Comparison of ENCODE assay signal across 8 cellular contexts in the genomic region with DNA sequence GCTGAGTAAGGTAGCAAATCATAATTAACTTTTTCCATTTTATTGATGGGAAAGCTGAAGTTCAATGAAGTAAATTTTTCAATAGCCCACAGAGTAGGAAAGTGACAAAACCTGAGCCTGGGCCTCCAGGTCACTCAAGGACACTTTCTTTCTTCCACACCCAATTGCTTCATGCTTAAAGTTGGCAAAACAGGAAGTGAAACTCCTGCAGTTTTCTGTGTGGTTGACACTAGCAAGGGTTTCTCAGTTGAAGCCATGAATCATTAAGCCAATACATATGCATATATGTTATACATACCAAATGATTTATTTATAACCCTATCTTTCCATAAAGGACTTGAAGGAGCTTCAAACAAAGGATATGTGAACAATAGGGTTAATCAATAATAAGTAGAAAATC. TPM values are rescaled to one million over a fixed set of nuclear protein-coding genes. Genes with fewer than 3 reads are reported as not detected.
DNase-seq lines count a peak whose midpoint lies in the region; ATAC-seq and TF ChIP-seq lines count a peak whose summit lies in the region.

No MANE protein-coding gene starts in this region.

- peaks cover 14% of the 10 kb centered on the region for H3K36me3 ChIP-seq in lower lobe of right lung
- H3K36me3 ChIP-seq in CD4-positive, alpha-beta memory T cell (ENCODE audit: insufficient read depth, low read length): no peaks in the 10 kb centered on the region

- no peaks in the 10 kb centered on the region for H3K27me3 ChIP-seq in lower lobe of right lung (ENCODE audit: low read depth)
- H3K27me3 ChIP-seq in CD4-positive, alpha-beta memory T cell (ENCODE audit: insufficient read depth, low read length): no peaks in the 10 kb centered on the region

- H3K4me3 Mint-ChIP-seq in CD4-positive, alpha-beta memory T cell: no peak overlapping the region

- peaks cover 64% of the 10 kb centered on the region for H3K4me1 ChIP-seq in lower lobe of right lung
- H3K4me1 ChIP-seq in CD4-positive, alpha-beta memory T cell (ENCODE audit: insufficient read depth, low read length): no peaks in the 10 kb centered on the region

- peaks cover 0 to 2% of the 10 kb centered on the region in 2 donors for H3K27me3 Mint-ChIP-seq in CD4-positive, alpha-beta memory T cell

- peaks cover 0 to 2% (median 0%) of the 10 kb centered on the region in 8 donors for H3K9me3 Mint-ChIP-seq in CD4-positive, alpha-beta memory T cell

- intact Hi-C loops in lower lobe of right lung (cut with DNase I): no loop called here
- intact Hi-C loops in CD4-positive, alpha-beta memory T cell (cut with micrococcal nuclease): no loop called here

- H3K4me3 ChIP-seq in lower lobe of right lung: no peak overlapping the region
- no peak overlapping the region for H3K4me3 ChIP-seq in CD4-positive, alpha-beta memory T cell (ENCODE audit: low read length in 2 of 2)

- ATAC-seq in GM18909 (IDR thresholded peaks at IDR 0.05; ENCODE audit: poor library complexity, unreplicated experiment) (peak; percentile 100), HG02798 (IDR thresholded peaks at IDR 0.05; ENCODE audit: poor library complexity, unreplicated experiment) (peak; percentile 99), lower lobe of right lung (peak; percentile 61 to 72)

- DNase-seq in NOMO-1 treated with dmso at 0.1 percent for 144 hours (lab: John Stamatoyannopoulos, UW; ENCODE audit: unreplicated experiment) (peak; percentile 89), lower lobe of right lung (no peak), activated gamma-delta T cell treated with Interleukin-2 at 50 U/mL for 16 hours (no peak), NCI-H2081 (lab: John Stamatoyannopoulos, UW) (no peak), AG08396 (ENCODE audit: low spot score) (no peak)
- DNase-seq in CD4-positive, alpha-beta memory T cell: no peak

- H3K36me3 Mint-ChIP-seq in CD4-positive, alpha-beta memory T cell: no peaks in the 10 kb centered on the region

- H3K9me3 ChIP-seq in lower lobe of right lung: no peaks in the 10 kb centered on the region
- no peaks in the 10 kb centered on the region for H3K9me3 ChIP-seq in CD4-positive, alpha-beta memory T cell (ENCODE audit: control insufficient read depth in 1 of 2, low read length in 2 of 2)

- no peak for TF ChIP-seq CTCF in lower lobe of right lung (IDR thresholded peaks at IDR 0.05)

- no peaks in the 10 kb centered on the region for H3K4me1 Mint-ChIP-seq in CD4-positive, alpha-beta memory T cell

- POLR2A ChIA-PET in CD4-positive, alpha-beta memory T cell (lab: Charles Lee; ENCODE audit: partially characterized antibody): no interaction called here

- no peak overlapping the region for H3K27ac ChIP-seq in lower lobe of right lung
- no peak overlapping the region for H3K27ac ChIP-seq in CD4-positive, alpha-beta memory T cell (ENCODE audit: low read depth, low read length)

- CTCF ChIA-PET in CD4-positive, alpha-beta memory T cell (lab: Charles Lee; ENCODE audit: partially characterized antibody): no interaction called here

- H3K27ac Mint-ChIP-seq in CD4-positive, alpha-beta memory T cell: no peak overlapping the region

RNA-seq across cellular contexts. Expression of gene TLR4, which starts 13.9 kb away (rescaled TPM):
- 70.1 TPM for total RNA-seq in lower lobe of right lung
- total RNA-seq in CD4-positive, alpha-beta memory T cell: under 1 TPM; 0.55 to 0.83 TPM
- polyA plus RNA-seq in CD4-positive, alpha-beta memory T cell: under 1 TPM in 1 of 2 donors, not detected in 1; 0.08 TPM

Comparison
In these comparisons a context has a peak if more than half of its experiments do, and no peak if none do; other contexts are left out.
1. RNA of gene TLR4, which starts 13.9 kb away (total RNA-seq): 70.1 TPM in lower lobe of right lung (single experiment); 0.55 to 0.83 TPM in CD4-positive, alpha-beta memory T cell; every median in the first group is over 10 times any median in the second.
2. Peak in every context shown above with its lines, with median percentiles within 50 percentile points of each other: ATAC-seq.